In genomic region chr17:63842173-63842539, GRCh38 we compare ENCODE assay signal across 8 cellular contexts. TPM values are rescaled to one million over a fixed set of nuclear protein-coding genes. Genes with fewer than 3 reads are reported as not detected.
DNase-seq lines count a peak whose midpoint lies in the region; ATAC-seq and TF ChIP-seq lines count a peak whose summit lies in the region.

No MANE protein-coding gene starts in this region.

- peak overlapping the region; percentile 83 for H3K4me3 ChIP-seq in SJCRH30
- peak overlapping the region; percentile 94 for H3K4me3 ChIP-seq in esophagus (ENCODE audit: low read depth in 1 of 2, low read length in 2 of 2)
- H3K4me3 ChIP-seq in osteoblast (ENCODE audit: insufficient read depth, low read length), result peak overlapping the region; percentile 95

- H3K27me3 Mint-ChIP-seq in activated CD4-positive, alpha-beta T cell treated with anti-CD3 and anti-CD28 coated beads, Interleukin-2, amount 10 ng/mL, durations not matched to agents 24 days and 14 days, result no peaks in the 10 kb centered on the region

- no peak for DNase-seq in activated CD4-positive, alpha-beta T cell treated with anti-CD3 and anti-CD28 coated beads, Interleukin-2, amount 10 ng/mL, durations not matched to agents 24 days and 14 days
- no peak for DNase-seq in activated CD4-positive, alpha-beta T cell treated with anti-CD3 and anti-CD28 coated beads, Interleukin-2, amount 50 U/mL, for 4 hours
- DNase-seq in SJCRH30 (peak; percentile 22 to 34), osteoblast (ENCODE audit: insufficient read length, low spot score, missing footprints) (no peak), GM10248 (ENCODE audit: extremely low spot score) (no peak), cerebellar nuclear complex (lab: John Stamatoyannopoulos, UW) (no peak)

- H3K27ac Mint-ChIP-seq in activated CD4-positive, alpha-beta T cell treated with anti-CD3 and anti-CD28 coated beads, Interleukin-2, amount 10 ng/mL, durations not matched to agents 24 days and 14 days, result peak overlapping the region; percentile 93

- H3K4me2 ChIP-seq in osteoblast (ENCODE audit: insufficient read depth, low read length), result peak overlapping the region; percentile 90

- TF ChIP-seq CTCF in osteoblast (IDR thresholded peaks at IDR 0.05; ENCODE audit: extremely low read depth, low read depth, low read length), result no peak
- TF ChIP-seq CTCF in GM10248 (IDR thresholded peaks at IDR 0.05; ENCODE audit: control extremely low read depth, extremely low read depth, low read depth, missing control alignments), result no peak

- WGBS in esophagus, 2 donors, result 0 to 1% methylated on average over 24 to 36 of the region's 36 CpGs

- H3K4me3 Mint-ChIP-seq in activated CD4-positive, alpha-beta T cell treated with anti-CD3 and anti-CD28 coated beads, Interleukin-2, amount 10 ng/mL, durations not matched to agents 24 days and 14 days, result peak overlapping the region; percentile 98

- no peaks in the 10 kb centered on the region for H3K27me3 ChIP-seq in SJCRH30
- H3K27me3 ChIP-seq in esophagus (ENCODE audit: control insufficient read depth in 1 of 2, insufficient read depth in 2 of 2, low read length in 2 of 2), result no peaks in the 10 kb centered on the region
- H3K27me3 ChIP-seq in osteoblast (ENCODE audit: insufficient read depth, low read length), result no peaks in the 10 kb centered on the region

- H3K4me1 Mint-ChIP-seq in activated CD4-positive, alpha-beta T cell treated with anti-CD3 and anti-CD28 coated beads, Interleukin-2, amount 10 ng/mL, durations not matched to agents 24 days and 14 days, result peaks cover 26% of the 10 kb centered on the region

- H3K79me2 ChIP-seq in osteoblast (ENCODE audit: insufficient read depth, low read length), result peaks cover 51% of the 10 kb centered on the region

- intact Hi-C loops in activated CD4-positive, alpha-beta T cell treated with anti-CD3 and anti-CD28 coated beads, Interleukin-2, amount 10 ng/mL, durations not matched to agents 24 days and 14 days (cut with micrococcal nuclease), result loop anchor here (1.0 to 5.0 kb wide), 5 partner anchors 69 to 305 kb away; partner anchors contain the start of genes CCDC47, DCAF7 and ERN1

- peak; percentile 33 for ATAC-seq in HG02852 (IDR thresholded peaks at IDR 0.05; ENCODE audit: unreplicated experiment)

- no peaks in the 10 kb centered on the region for H3K9me3 Mint-ChIP-seq in activated CD4-positive, alpha-beta T cell treated with anti-CD3 and anti-CD28 coated beads, Interleukin-2, amount 10 ng/mL, durations not matched to agents 24 days and 14 days

- peak overlapping the region; percentile 19; the same call in 1 of the 2 replicates for H3K27ac ChIP-seq in SJCRH30
- H3K27ac ChIP-seq in esophagus (ENCODE audit: low read depth in 2 of 2, low read length in 1 of 2), result peak overlapping the region; percentile 95 to 96
- H3K27ac ChIP-seq in osteoblast (ENCODE audit: low read depth, low read length), result peak overlapping the region; percentile 68

- H3K36me3 Mint-ChIP-seq in activated CD4-positive, alpha-beta T cell treated with anti-CD3 and anti-CD28 coated beads, Interleukin-2, amount 10 ng/mL, durations not matched to agents 24 days and 14 days (ENCODE audit: low read depth), result peaks cover 6% of the 10 kb centered on the region

- CTCF ChIA-PET in GM10248 (lab: Yijun Ruan, JAX), result interaction anchor here (0.6 to 2.6 kb wide), 4 partner anchors 11 to 17 kb away, joined by 3 to 8 read pairs (median 4); no protein-coding TSS in a partner anchor

- H3K36me3 ChIP-seq in SJCRH30 (no peaks in the 10 kb centered on the region), esophagus (ENCODE audit: control insufficient read depth in 2 of 2, insufficient read depth in 2 of 2, low read length in 1 of 2) (peaks cover 0 to 3% of the 10 kb centered on the region in 2 donors), osteoblast (ENCODE audit: insufficient read depth, low read length) (no peaks in the 10 kb centered on the region)

- peaks cover 30% of the 10 kb centered on the region for H4K20me1 ChIP-seq in osteoblast (ENCODE audit: insufficient read depth, low read length)

- no peaks in the 10 kb centered on the region for H3K9me3 ChIP-seq in SJCRH30 (replicated peaks)
- H3K9me3 ChIP-seq in esophagus (ENCODE audit: control insufficient read depth in 2 of 2, insufficient read depth in 1 of 2, low read depth in 1 of 2, low read length in 1 of 2), result no peaks in the 10 kb centered on the region
- no peaks in the 10 kb centered on the region for H3K9me3 ChIP-seq in osteoblast (ENCODE audit: low read depth, low read length)

- POLR2A ChIA-PET in GM10248 (lab: Yijun Ruan, JAX), result interaction anchor here (1.6 kb wide), 1 partner anchor 13 kb away, joined by 6 read pairs; no protein-coding TSS in a partner anchor

- peaks cover 11% of the 10 kb centered on the region; the same call in 1 of the 2 replicates for H3K4me1 ChIP-seq in SJCRH30
- peaks cover 22% of the 10 kb centered on the region in 2 donors for H3K4me1 ChIP-seq in esophagus (ENCODE audit: control insufficient read depth in 2 of 2, insufficient read depth in 2 of 2, low read length in 1 of 2)
- peaks cover 39% of the 10 kb centered on the region for H3K4me1 ChIP-seq in osteoblast (ENCODE audit: insufficient read depth, low read length)

- H2AFZ ChIP-seq in osteoblast (ENCODE audit: low read length), result peak overlapping the region; percentile 77

RNA-seq across cellular contexts. Expression of gene SMARCD2, which starts 0.3 kb away (rescaled TPM):
- total RNA-seq in activated CD4-positive, alpha-beta T cell treated with anti-CD3 and anti-CD28 coated beads, Interleukin-2, amount 10 ng/mL, durations not matched to agents 24 days and 14 days, result 120 and 121 TPM in 2 replicates
- 35.7 and 38.5 TPM in 2 replicates for total RNA-seq in SJCRH30 (2014; rRNA removed; shearing (Covaris generic))
- 10 to 100 TPM; 54.4 to 62.4 TPM for polyA plus RNA-seq in esophagus
- total RNA-seq in osteoblast, result 53.9 and 54.8 TPM in 2 replicates

RNA-seq across cellular contexts. Expression of gene FTSJ3, which starts 14.7 kb away (rescaled TPM):
- total RNA-seq in activated CD4-positive, alpha-beta T cell treated with anti-CD3 and anti-CD28 coated beads, Interleukin-2, amount 10 ng/mL, durations not matched to agents 24 days and 14 days, result 99.6 and 100 TPM in 2 replicates
- 34.9 and 35.1 TPM in 2 replicates for total RNA-seq in SJCRH30 (2014; rRNA removed; shearing (Covaris generic))
- 10 to 100 TPM; 15.1 to 18.5 TPM for polyA plus RNA-seq in esophagus
- total RNA-seq in osteoblast, result 43.0 and 45.2 TPM in 2 replicates

RNA-seq across cellular contexts. Expression of gene PSMC5, which starts 14.9 kb away (rescaled TPM):
- total RNA-seq in activated CD4-positive, alpha-beta T cell treated with anti-CD3 and anti-CD28 coated beads, Interleukin-2, amount 10 ng/mL, durations not matched to agents 24 days and 14 days, result 189 and 199 TPM in 2 replicates
- total RNA-seq in SJCRH30 (2014; rRNA removed; shearing (Covaris generic)), result 52.7 and 64.8 TPM in 2 replicates
- polyA plus RNA-seq in esophagus, result 100 to 1,000 TPM; 137 to 156 TPM
- 34.0 and 36.5 TPM in 2 replicates for total RNA-seq in osteoblast

RNA-seq across cellular contexts. Expression of gene CSH2, which starts 31.3 kb away (rescaled TPM):
- not detected in 2 replicates for total RNA-seq in activated CD4-positive, alpha-beta T cell treated with anti-CD3 and anti-CD28 coated beads, Interleukin-2, amount 10 ng/mL, durations not matched to agents 24 days and 14 days
- not detected in 2 replicates for total RNA-seq in SJCRH30 (2014; rRNA removed; shearing (Covaris generic))
- not detected for polyA plus RNA-seq in esophagus
- total RNA-seq in osteoblast, result not detected in 2 replicates

RNA-seq across cellular contexts. Expression of gene GH2, which starts 39.6 kb away (rescaled TPM):
- total RNA-seq in activated CD4-positive, alpha-beta T cell treated with anti-CD3 and anti-CD28 coated beads, Interleukin-2, amount 10 ng/mL, durations not matched to agents 24 days and 14 days, result not detected in 2 replicates
- not detected in 2 replicates for total RNA-seq in SJCRH30 (2014; rRNA removed; shearing (Covaris generic))
- polyA plus RNA-seq in esophagus, result not detected
- total RNA-seq in osteoblast, result not detected in 2 replicates

Comparison
In these comparisons a context has a peak if more than half of its experiments do, and no peak if none do; other contexts are left out.
1. DNase-seq: peak in SJCRH30 (2 of 2); none in activated CD4-positive, alpha-beta T cell treated with anti-CD3 and anti-CD28 coated beads, Interleukin-2, amount 10 ng/mL, durations not matched to agents 24 days and 14 days (single experiment), activated CD4-positive, alpha-beta T cell treated with anti-CD3 and anti-CD28 coated beads, Interleukin-2, amount 50 U/mL, for 4 hours (0 of 2), osteoblast (single experiment), GM10248 (single experiment) and cerebellar nuclear complex (0 of 2).
2. H3K27ac ChIP-seq: peak in every context shown above with its lines; median percentile 96 in esophagus; 68 in osteoblast; 19 in SJCRH30.
3. Peak in every context shown above with its lines, with median percentiles within 50 percentile points of each other: H3K4me3 ChIP-seq.